In genomic region chr11:62497132-62497915, GRCh38 we compare ENCODE assay signal across 1 cellular context.
TF ChIP-seq lines count a peak whose summit lies in the region.

No MANE protein-coding gene starts in this region.

TF ChIP-seq in HepG2, 621 proteins besides CTCF, POLR2A, EP300 and RAD21 (continued from another document):
- TF ChIP-seq HMGXB4 (CRISPR knock-in tag; IDR thresholded peaks at IDR 0.05; ENCODE audit: borderline replicate concordance in 1 of 2, low read depth in 1 of 2) = peak in 1 of 2 experiments; percentile 79; a peak in 1 of 4 replicates
- TF ChIP-seq ZKSCAN8 (CRISPR knock-in tag; IDR thresholded peaks at IDR 0.05; ENCODE audit: borderline replicate concordance) = no peak
- 0 out of 2 replicates have a peak, but pooled peaks have one; percentile 22 for TF ChIP-seq ZFY (CRISPR knock-in tag; IDR thresholded peaks at IDR 0.05)
- 0 out of 2 replicates have a peak, but pooled peaks have one; percentile 35 for TF ChIP-seq POGZ (CRISPR knock-in tag; IDR thresholded peaks at IDR 0.05)
- no peak for TF ChIP-seq FUBP1 (CRISPR knock-in tag; IDR thresholded peaks at IDR 0.05; ENCODE audit: borderline replicate concordance)
- peak; percentile 31; the same call in 1 of the 2 replicates for TF ChIP-seq HNF1B (CRISPR knock-in tag; IDR thresholded peaks at IDR 0.05)
- TF ChIP-seq TBX2 (CRISPR knock-in tag; IDR thresholded peaks at IDR 0.05; ENCODE audit: borderline replicate concordance) = no peak
